ENCODE assay signal across 28 cellular contexts in genomic region chr10:113412161-113412560, GRCh38.
"Had no signal": no experiment of that assay in that cellular context is flagged by ENCODE, and none has a peak within 500 bp of the region (broad histone marks: within the 10 kb centered on the region; RNA-seq: fewer than 3 reads in every experiment).

No MANE protein-coding gene starts in this region.

- H3K4me1 ChIP-seq: adrenal gland, breast epithelium had no signal

- H3K9me3 ChIP-seq: adrenal gland, breast epithelium, MG63 had no signal

- H3K27ac ChIP-seq: adrenal gland, breast epithelium, SK-N-MC, VCaP had no signal

- H3K27ac Mint-ChIP-seq: activated CD4-positive, alpha-beta memory T cell treated with anti-CD3 and anti-CD28 coated beads, Interleukin-2, amount 10 ng/mL, durations not matched to agents 7 days and 5 days; activated naive CD4-positive, alpha-beta T cell treated with anti-CD3 and anti-CD28 coated beads for 36 hours; activated naive CD8-positive, alpha-beta T cell treated with anti-CD3 and anti-CD28 coated beads for 36 hours; activated T-helper 17 cell treated with anti-CD3 and anti-CD28 coated beads, Interleukin-2, amount 50 U/mL, for 72 hours had no signal

- H3K4me1 Mint-ChIP-seq: activated CD4-positive, alpha-beta memory T cell treated with anti-CD3 and anti-CD28 coated beads, Interleukin-2, amount 10 ng/mL, durations not matched to agents 7 days and 5 days; activated naive CD8-positive, alpha-beta T cell treated with anti-CD3 and anti-CD28 coated beads for 36 hours; activated T-helper 17 cell treated with anti-CD3 and anti-CD28 coated beads, Interleukin-2, amount 50 U/mL, for 72 hours had no signal

- H3K27me3 ChIP-seq: adrenal gland, breast epithelium, MG63 had no signal

- H3K4me3 Mint-ChIP-seq: activated CD4-positive, alpha-beta memory T cell treated with anti-CD3 and anti-CD28 coated beads, Interleukin-2, amount 10 ng/mL, durations not matched to agents 7 days and 5 days; activated naive CD4-positive, alpha-beta T cell treated with anti-CD3 and anti-CD28 coated beads for 36 hours; activated naive CD8-positive, alpha-beta T cell treated with anti-CD3 and anti-CD28 coated beads for 36 hours; activated T-helper 17 cell treated with anti-CD3 and anti-CD28 coated beads, Interleukin-2, amount 50 U/mL, for 72 hours had no signal

- DNase-seq: activated CD4-positive, alpha-beta memory T cell treated with anti-CD3 and anti-CD28 coated beads, Interleukin-2, amount 10 ng/mL, durations not matched to agents 7 days and 5 days; activated CD4-positive, alpha-beta T cell treated with anti-CD3 and anti-CD28 coated beads, Interleukin-2, amount 50 U/mL, for 1 hour; activated CD4-positive, CD25-positive, alpha-beta regulatory T cell; activated gamma-delta T cell; activated naive CD4-positive, alpha-beta T cell treated with anti-CD3 and anti-CD28 coated beads for 36 hours; activated naive CD8-positive, alpha-beta T cell treated with anti-CD3 and anti-CD28 coated beads for 36 hours; activated T-cell treated with anti-CD3 and anti-CD28 coated beads for 4 hours; activated T-cell treated with anti-CD3 and anti-CD28 coated beads, Interleukin-2, amount 50 U/mL, for 48 hours; adrenal gland; aorta; central memory CD4-positive, alpha-beta T cell; MG63; MV-4-11; NCI-H1092 treated with DMSO at 0.1 percent for 48 hours; NCI-H1417 treated with DMSO at 0.1 percent for 48 hours; NCI-H1694; NCI-H2029; NCI-H345; NCI-H510A; NCI-H526 treated with DMSO at 0.1 percent for 48 hours; NK-92 treated with Interleukin-12 subunit alpha and Interleukin-12 subunit beta, amount 100 ng/mL, for 24 hours; OCI-M1; RPMI8226; T-helper 1 cell had no signal

- H3K36me3 Mint-ChIP-seq: activated naive CD8-positive, alpha-beta T cell treated with anti-CD3 and anti-CD28 coated beads for 36 hours had no signal

- H3K36me3 ChIP-seq: adrenal gland, breast epithelium, MG63 had no signal

- H3K4me3 ChIP-seq: adrenal gland, breast epithelium, MG63, SK-N-MC had no signal

- H3K9me3 Mint-ChIP-seq: activated CD4-positive, alpha-beta memory T cell treated with anti-CD3 and anti-CD28 coated beads, Interleukin-2, amount 10 ng/mL, durations not matched to agents 7 days and 5 days; activated naive CD4-positive, alpha-beta T cell treated with anti-CD3 and anti-CD28 coated beads for 36 hours; activated T-helper 17 cell treated with anti-CD3 and anti-CD28 coated beads, Interleukin-2, amount 50 U/mL, for 72 hours had no signal
